In the genomic region with DNA sequence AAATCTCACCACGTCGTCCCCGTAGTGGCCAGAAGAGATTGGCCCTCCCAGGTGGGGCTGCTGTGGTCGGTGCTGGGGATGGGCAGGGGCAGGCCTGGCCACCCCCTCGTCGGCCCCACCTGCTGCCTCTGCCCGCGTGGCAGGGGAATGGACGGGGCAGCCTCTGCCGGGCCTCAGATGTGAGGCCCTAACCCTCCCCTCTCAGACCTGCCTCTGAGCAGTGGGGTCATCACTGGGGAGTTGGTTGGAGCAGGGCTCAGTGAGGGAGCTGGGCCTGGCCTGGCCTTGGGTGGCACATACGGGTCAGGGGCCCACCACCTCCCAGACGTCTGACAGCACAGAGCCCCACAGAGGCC, we compare ENCODE assay signal across 21 cellular contexts.
"Had no signal": no experiment of that assay in that cellular context is flagged by ENCODE, and none has a peak within 500 bp of the region (broad histone marks: within the 10 kb centered on the region; RNA-seq: fewer than 3 reads in every experiment).

No MANE protein-coding gene starts in this region.

- ATAC-seq: activated CD4-positive, alpha-beta T cell treated with anti-CD3 and anti-CD28 coated beads for 36 hours; activated T-cell treated with anti-CD3 and anti-CD28 coated beads, Interleukin-2, amount 50 U/mL, for 4 hours; natural killer cell treated with Interleukin-12 subunit alpha and Interleukin-12 subunit beta and Interleukin-15 and Interleukin-18, amount 100 ng/mL, for 72 hours; stimulated activated naive B cell treated with anti-CD40 and anti-IgM and Interleukin-4, amounts not matched to agents 10 μg/mL and 1 μg/mL and 100 μg/mL, for 72 hours had no signal

- H3K9me3 ChIP-seq: breast epithelium, sigmoid colon, thyroid gland had no signal

- H3K4me3 Mint-ChIP-seq: activated B cell treated with CpG ODN at 0.5 μM for 24 hours; activated naive CD8-positive, alpha-beta T cell; activated T-cell treated with anti-CD3 and anti-CD28 coated beads, Interleukin-2, amount 50 U/mL, for 4 hours; natural killer cell treated with Interleukin-12 subunit alpha and Interleukin-12 subunit beta and Interleukin-15 and Interleukin-18, amount 100 ng/mL, for 72 hours; T-helper 1 cell treated with Interleukin-12 subunit alpha and Interleukin-12 subunit beta and Interleukin-4 antibody, amounts not matched to agents 30 μg/mL and 1 μg/mL, for 36 hours had no signal

- H3K27ac Mint-ChIP-seq: activated B cell treated with CpG ODN at 0.5 μM for 24 hours; activated CD4-positive, alpha-beta T cell treated with anti-CD3 and anti-CD28 coated beads for 36 hours; activated naive CD8-positive, alpha-beta T cell; activated T-helper 2 cell treated with anti-CD3 and anti-CD28 coated beads, Interferon-gamma antibody, Interleukin-2, Interleukin-4, amounts not matched to agents 10 μg/mL and 5 μg/mL and 100 μg/mL, durations not matched to agents 14 hours and 24 hours and 36 hours; natural killer cell treated with Interleukin-12 subunit alpha and Interleukin-12 subunit beta and Interleukin-15 and Interleukin-18, amount 100 ng/mL, for 72 hours; T-helper 1 cell treated with Interleukin-12 subunit alpha and Interleukin-12 subunit beta and Interleukin-4 antibody, amounts not matched to agents 30 μg/mL and 1 μg/mL, for 36 hours had no signal

- H3K36me3 ChIP-seq: breast epithelium, sigmoid colon, thyroid gland had no signal

- DNase-seq: activated B cell treated with CpG ODN at 0.5 μM for 24 hours; activated CD4-positive, alpha-beta T cell treated with anti-CD3 and anti-CD28 coated beads for 36 hours; activated CD4-positive, alpha-beta T cell treated with anti-CD3 and anti-CD28 coated beads, Interleukin-2, amount 50 U/mL, for 48 hours; activated CD8-positive, alpha-beta memory T cell treated with anti-CD3 and anti-CD28 coated beads, Interleukin-2, amount 50 U/mL, for 48 hours; activated naive CD4-positive, alpha-beta T cell; activated T-cell treated with anti-CD3 and anti-CD28 coated beads, Interleukin-2, amount 50 U/mL, for 4 hours; cerebellar nuclear complex; cortex of kidney; sigmoid colon; stimulated activated CD4-positive, alpha-beta T cell treated with anti-CD3 and anti-CD28 coated beads, Interleukin-15, amount 100 ng/mL, for 24 hours; stimulated activated naive B cell treated with anti-CD40 and anti-IgM and Interleukin-4, amounts not matched to agents 10 μg/mL and 1 μg/mL and 100 μg/mL, for 72 hours; T1000; thyroid gland had no signal

- H3K27me3 Mint-ChIP-seq: activated B cell treated with CpG ODN at 0.5 μM for 24 hours; activated CD4-positive, alpha-beta T cell treated with anti-CD3 and anti-CD28 coated beads for 36 hours; activated naive CD8-positive, alpha-beta T cell had no signal

- H3K27ac ChIP-seq: parathyroid adenoma, sigmoid colon had no signal

- FAIRE-seq: endometrium had no signal

- H3K4me1 ChIP-seq: sigmoid colon, thyroid gland had no signal

- H3K4me3 ChIP-seq: breast epithelium, sigmoid colon, smooth muscle cell, thyroid gland had no signal

- H3K9ac ChIP-seq: parathyroid adenoma had no signal

- H3K9me3 Mint-ChIP-seq: activated B cell treated with CpG ODN at 0.5 μM for 24 hours; activated T-cell treated with anti-CD3 and anti-CD28 coated beads, Interleukin-2, amount 50 U/mL, for 4 hours had no signal

- H3K27me3 ChIP-seq: breast epithelium, sigmoid colon, thyroid gland had no signal

- H3K36me3 Mint-ChIP-seq: natural killer cell treated with Interleukin-12 subunit alpha and Interleukin-12 subunit beta and Interleukin-15 and Interleukin-18, amount 100 ng/mL, for 72 hours had no signal
